Comparison of ENCODE assay signal across 2 cellular contexts in the genomic region with DNA sequence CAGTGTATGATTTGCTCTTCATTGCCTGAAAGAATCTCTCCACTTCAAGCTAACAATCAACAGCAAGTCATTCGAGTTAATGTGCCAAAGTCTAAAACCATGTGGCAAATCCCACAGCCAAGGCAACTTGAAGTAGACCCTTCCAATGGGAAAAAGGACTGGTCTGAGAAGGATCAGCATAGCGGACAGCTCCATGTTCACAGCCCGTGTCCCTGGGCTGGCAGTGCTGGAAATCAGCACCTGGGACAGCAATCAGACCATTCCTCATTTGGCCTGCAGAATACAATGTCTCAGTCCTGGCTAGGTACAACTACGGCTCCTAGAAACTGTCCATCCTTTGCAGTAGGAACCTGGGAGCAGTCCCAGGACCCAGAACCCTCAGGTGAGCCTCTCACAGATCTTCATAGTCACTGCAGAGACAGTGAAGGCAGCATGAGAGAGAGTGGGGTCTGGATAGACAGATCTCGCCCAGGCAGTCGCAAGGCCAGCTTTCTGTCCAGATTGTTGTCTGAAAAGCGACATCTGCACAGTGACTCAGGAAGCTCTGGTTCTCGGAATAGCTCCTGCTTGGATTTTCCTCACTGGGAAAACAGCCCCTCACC.
A peak's percentile ranks its signal among the peaks of the same experiment; 100 is the strongest.
TF ChIP-seq lines count a peak whose summit lies in the region.

No MANE protein-coding gene starts in this region.

TF ChIP-seq in Ishikawa, 13 proteins besides CTCF, POLR2A, EP300 and RAD21 (continued from another document):
- TF ChIP-seq, protein P1, sequence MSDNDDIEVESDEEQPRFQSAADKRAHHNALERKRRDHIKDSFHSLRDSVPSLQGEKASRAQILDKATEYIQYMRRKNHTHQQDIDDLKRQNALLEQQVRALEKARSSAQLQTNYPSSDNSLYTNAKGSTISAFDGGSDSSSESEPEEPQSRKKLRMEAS (IDR thresholded peaks at IDR 0.05): 0 out of 2 replicates have a peak, but pooled peaks have one; percentile 48
TF ChIP-seq in Ishikawa: peak in this region for 3.

TF ChIP-seq in K562, 482 proteins besides CTCF, POLR2A, EP300 and RAD21 (continued from another document and continues in another):
- TF ChIP-seq, protein P2, sequence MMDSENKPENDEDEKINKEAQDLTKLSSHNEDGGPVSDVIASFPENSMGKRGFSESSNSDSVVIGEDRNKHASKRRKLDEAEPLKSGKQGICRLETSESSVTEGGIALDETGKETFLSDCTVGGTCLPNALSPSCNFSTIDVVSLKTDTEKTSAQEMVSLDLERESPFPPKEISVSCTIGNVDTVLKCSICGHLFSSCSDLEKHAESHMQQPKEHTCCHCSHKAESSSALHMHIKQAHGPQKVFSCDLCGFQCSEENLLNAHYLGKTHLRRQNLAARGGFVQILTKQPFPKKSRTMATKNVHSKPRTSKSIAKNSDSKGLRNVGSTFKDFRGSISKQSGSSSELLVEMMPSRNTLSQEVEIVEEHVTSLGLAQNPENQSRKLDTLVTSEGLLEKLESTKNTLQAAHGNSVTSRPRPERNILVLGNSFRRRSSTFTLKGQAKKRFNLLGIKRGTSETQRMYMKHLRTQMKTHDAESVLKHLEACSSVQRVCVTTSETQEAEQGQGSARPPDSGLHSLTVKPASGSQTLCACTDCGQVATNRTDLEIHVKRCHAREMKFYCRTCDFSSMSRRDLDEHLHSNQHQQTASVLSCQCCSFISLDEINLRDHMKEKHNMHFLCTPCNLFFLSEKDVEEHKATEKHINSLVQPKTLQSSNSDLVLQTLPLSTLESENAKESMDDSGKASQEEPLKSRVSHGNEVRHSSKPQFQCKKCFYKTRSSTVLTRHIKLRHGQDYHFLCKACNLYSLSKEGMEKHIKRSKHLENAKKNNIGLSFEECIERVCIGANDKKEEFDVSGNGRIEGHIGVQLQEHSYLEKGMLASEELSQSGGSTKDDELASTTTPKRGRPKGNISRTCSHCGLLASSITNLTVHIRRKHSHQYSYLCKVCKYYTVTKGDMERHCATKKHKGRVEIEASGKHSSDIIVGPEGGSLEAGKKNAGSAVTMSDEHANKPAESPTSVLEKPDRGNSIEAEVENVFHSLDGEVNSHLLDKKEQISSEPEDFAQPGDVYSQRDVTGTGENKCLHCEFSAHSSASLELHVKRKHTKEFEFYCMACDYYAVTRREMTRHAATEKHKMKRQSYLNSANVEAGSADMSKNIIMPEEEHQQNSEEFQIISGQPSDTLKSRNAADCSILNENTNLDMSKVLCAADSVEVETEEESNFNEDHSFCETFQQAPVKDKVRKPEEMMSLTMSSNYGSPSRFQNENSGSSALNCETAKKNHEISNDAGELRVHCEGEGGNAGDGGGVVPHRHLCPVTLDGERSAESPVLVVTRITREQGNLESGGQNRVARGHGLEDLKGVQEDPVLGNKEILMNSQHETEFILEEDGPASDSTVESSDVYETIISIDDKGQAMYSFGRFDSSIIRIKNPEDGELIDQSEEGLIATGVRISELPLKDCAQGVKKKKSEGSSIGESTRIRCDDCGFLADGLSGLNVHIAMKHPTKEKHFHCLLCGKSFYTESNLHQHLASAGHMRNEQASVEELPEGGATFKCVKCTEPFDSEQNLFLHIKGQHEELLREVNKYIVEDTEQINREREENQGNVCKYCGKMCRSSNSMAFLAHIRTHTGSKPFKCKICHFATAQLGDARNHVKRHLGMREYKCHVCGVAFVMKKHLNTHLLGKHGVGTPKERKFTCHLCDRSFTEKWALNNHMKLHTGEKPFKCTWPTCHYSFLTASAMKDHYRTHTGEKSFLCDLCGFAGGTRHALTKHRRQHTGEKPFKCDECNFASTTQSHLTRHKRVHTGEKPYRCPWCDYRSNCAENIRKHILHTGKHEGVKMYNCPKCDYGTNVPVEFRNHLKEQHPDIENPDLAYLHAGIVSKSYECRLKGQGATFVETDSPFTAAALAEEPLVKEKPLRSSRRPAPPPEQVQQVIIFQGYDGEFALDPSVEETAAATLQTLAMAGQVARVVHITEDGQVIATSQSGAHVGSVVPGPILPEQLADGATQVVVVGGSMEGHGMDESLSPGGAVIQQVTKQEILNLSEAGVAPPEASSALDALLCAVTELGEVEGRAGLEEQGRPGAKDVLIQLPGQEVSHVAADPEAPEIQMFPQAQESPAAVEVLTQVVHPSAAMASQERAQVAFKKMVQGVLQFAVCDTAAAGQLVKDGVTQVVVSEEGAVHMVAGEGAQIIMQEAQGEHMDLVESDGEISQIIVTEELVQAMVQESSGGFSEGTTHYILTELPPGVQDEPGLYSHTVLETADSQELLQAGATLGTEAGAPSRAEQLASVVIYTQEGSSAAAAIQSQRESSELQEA (IDR thresholded peaks at IDR 0.05; ENCODE audit: low read depth): no peak
- TF ChIP-seq SMAD2 (IDR thresholded peaks at IDR 0.05; ENCODE audit: low read depth, low read length) (no peak), PHB2 (IDR thresholded peaks at IDR 0.05; ENCODE audit: low read depth) (no peak), ZNF224 (CRISPR knock-in tag; IDR thresholded peaks at IDR 0.05) (peak; percentile 41; the same call in 1 of the 2 replicates), CXXC5 (CRISPR knock-in tag; IDR thresholded peaks at IDR 0.05) (peak; percentile 21; the same call in 1 of the 2 replicates), RBM15 (IDR thresholded peaks at IDR 0.05; ENCODE audit: insufficient read depth, low read length) (no peak), OTX1 (CRISPR knock-in tag; IDR thresholded peaks at IDR 0.05) (no peak), WHSC1 (IDR thresholded peaks at IDR 0.05; ENCODE audit: low read length) (no peak), ZNF232 (CRISPR knock-in tag; IDR thresholded peaks at IDR 0.05) (peak; percentile 80; the same call in 1 of the 2 replicates), RCOR1 (IDR thresholded peaks at IDR 0.05; ENCODE audit: borderline replicate concordance in 1 of 2, low read depth in 2 of 2, low read length in 2 of 2) (peak in 1 of 2 experiments; percentile 66; a peak in 1 of 4 replicates), ELF1 (tag; IDR thresholded peaks at IDR 0.05) (no peak), MIER1 (IDR thresholded peaks at IDR 0.05; ENCODE audit: low read depth) (peak; percentile 97), DMBX1 (CRISPR knock-in tag; IDR thresholded peaks at IDR 0.05; ENCODE audit: borderline replicate concordance) (peak; percentile 48; the same call in 1 of the 2 replicates), TEAD1 (CRISPR knock-in tag; IDR thresholded peaks at IDR 0.05) (peak in 1 of 2 experiments; percentile 71; a peak in 1 of 4 replicates), RBBP5 (IDR thresholded peaks at IDR 0.05; ENCODE audit: borderline replicate concordance, insufficient read depth, low read length, poor library complexity, severe bottlenecking) (no peak), ZNF830 (CRISPR knock-in tag; IDR thresholded peaks at IDR 0.05) (no peak), HLTF (IDR thresholded peaks at IDR 0.05) (no peak), ZFX (CRISPR knock-in tag; IDR thresholded peaks at IDR 0.05) (no peak), ILF3 (IDR thresholded peaks at IDR 0.05; ENCODE audit: borderline replicate concordance) (no peak), GABPB1 (CRISPR knock-in tag; IDR thresholded peaks at IDR 0.05) (peak; percentile 63; the same call in 1 of the 2 replicates)
- TF ChIP-seq, protein P3, sequence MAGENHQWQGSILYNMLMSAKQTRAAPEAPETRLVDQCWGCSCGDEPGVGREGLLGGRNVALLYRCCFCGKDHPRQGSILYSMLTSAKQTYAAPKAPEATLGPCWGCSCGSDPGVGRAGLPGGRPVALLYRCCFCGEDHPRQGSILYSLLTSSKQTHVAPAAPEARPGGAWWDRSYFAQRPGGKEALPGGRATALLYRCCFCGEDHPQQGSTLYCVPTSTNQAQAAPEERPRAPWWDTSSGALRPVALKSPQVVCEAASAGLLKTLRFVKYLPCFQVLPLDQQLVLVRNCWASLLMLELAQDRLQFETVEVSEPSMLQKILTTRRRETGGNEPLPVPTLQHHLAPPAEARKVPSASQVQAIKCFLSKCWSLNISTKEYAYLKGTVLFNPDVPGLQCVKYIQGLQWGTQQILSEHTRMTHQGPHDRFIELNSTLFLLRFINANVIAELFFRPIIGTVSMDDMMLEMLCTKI (IDR thresholded peaks at IDR 0.05; ENCODE audit: partially characterized antibody): no peak
- TF ChIP-seq, protein P4, sequence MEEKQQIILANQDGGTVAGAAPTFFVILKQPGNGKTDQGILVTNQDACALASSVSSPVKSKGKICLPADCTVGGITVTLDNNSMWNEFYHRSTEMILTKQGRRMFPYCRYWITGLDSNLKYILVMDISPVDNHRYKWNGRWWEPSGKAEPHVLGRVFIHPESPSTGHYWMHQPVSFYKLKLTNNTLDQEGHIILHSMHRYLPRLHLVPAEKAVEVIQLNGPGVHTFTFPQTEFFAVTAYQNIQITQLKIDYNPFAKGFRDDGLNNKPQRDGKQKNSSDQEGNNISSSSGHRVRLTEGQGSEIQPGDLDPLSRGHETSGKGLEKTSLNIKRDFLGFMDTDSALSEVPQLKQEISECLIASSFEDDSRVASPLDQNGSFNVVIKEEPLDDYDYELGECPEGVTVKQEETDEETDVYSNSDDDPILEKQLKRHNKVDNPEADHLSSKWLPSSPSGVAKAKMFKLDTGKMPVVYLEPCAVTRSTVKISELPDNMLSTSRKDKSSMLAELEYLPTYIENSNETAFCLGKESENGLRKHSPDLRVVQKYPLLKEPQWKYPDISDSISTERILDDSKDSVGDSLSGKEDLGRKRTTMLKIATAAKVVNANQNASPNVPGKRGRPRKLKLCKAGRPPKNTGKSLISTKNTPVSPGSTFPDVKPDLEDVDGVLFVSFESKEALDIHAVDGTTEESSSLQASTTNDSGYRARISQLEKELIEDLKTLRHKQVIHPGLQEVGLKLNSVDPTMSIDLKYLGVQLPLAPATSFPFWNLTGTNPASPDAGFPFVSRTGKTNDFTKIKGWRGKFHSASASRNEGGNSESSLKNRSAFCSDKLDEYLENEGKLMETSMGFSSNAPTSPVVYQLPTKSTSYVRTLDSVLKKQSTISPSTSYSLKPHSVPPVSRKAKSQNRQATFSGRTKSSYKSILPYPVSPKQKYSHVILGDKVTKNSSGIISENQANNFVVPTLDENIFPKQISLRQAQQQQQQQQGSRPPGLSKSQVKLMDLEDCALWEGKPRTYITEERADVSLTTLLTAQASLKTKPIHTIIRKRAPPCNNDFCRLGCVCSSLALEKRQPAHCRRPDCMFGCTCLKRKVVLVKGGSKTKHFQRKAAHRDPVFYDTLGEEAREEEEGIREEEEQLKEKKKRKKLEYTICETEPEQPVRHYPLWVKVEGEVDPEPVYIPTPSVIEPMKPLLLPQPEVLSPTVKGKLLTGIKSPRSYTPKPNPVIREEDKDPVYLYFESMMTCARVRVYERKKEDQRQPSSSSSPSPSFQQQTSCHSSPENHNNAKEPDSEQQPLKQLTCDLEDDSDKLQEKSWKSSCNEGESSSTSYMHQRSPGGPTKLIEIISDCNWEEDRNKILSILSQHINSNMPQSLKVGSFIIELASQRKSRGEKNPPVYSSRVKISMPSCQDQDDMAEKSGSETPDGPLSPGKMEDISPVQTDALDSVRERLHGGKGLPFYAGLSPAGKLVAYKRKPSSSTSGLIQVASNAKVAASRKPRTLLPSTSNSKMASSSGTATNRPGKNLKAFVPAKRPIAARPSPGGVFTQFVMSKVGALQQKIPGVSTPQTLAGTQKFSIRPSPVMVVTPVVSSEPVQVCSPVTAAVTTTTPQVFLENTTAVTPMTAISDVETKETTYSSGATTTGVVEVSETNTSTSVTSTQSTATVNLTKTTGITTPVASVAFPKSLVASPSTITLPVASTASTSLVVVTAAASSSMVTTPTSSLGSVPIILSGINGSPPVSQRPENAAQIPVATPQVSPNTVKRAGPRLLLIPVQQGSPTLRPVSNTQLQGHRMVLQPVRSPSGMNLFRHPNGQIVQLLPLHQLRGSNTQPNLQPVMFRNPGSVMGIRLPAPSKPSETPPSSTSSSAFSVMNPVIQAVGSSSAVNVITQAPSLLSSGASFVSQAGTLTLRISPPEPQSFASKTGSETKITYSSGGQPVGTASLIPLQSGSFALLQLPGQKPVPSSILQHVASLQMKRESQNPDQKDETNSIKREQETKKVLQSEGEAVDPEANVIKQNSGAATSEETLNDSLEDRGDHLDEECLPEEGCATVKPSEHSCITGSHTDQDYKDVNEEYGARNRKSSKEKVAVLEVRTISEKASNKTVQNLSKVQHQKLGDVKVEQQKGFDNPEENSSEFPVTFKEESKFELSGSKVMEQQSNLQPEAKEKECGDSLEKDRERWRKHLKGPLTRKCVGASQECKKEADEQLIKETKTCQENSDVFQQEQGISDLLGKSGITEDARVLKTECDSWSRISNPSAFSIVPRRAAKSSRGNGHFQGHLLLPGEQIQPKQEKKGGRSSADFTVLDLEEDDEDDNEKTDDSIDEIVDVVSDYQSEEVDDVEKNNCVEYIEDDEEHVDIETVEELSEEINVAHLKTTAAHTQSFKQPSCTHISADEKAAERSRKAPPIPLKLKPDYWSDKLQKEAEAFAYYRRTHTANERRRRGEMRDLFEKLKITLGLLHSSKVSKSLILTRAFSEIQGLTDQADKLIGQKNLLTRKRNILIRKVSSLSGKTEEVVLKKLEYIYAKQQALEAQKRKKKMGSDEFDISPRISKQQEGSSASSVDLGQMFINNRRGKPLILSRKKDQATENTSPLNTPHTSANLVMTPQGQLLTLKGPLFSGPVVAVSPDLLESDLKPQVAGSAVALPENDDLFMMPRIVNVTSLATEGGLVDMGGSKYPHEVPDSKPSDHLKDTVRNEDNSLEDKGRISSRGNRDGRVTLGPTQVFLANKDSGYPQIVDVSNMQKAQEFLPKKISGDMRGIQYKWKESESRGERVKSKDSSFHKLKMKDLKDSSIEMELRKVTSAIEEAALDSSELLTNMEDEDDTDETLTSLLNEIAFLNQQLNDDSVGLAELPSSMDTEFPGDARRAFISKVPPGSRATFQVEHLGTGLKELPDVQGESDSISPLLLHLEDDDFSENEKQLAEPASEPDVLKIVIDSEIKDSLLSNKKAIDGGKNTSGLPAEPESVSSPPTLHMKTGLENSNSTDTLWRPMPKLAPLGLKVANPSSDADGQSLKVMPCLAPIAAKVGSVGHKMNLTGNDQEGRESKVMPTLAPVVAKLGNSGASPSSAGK (IDR thresholded peaks at IDR 0.05): no peak
- TF ChIP-seq, protein P5, sequence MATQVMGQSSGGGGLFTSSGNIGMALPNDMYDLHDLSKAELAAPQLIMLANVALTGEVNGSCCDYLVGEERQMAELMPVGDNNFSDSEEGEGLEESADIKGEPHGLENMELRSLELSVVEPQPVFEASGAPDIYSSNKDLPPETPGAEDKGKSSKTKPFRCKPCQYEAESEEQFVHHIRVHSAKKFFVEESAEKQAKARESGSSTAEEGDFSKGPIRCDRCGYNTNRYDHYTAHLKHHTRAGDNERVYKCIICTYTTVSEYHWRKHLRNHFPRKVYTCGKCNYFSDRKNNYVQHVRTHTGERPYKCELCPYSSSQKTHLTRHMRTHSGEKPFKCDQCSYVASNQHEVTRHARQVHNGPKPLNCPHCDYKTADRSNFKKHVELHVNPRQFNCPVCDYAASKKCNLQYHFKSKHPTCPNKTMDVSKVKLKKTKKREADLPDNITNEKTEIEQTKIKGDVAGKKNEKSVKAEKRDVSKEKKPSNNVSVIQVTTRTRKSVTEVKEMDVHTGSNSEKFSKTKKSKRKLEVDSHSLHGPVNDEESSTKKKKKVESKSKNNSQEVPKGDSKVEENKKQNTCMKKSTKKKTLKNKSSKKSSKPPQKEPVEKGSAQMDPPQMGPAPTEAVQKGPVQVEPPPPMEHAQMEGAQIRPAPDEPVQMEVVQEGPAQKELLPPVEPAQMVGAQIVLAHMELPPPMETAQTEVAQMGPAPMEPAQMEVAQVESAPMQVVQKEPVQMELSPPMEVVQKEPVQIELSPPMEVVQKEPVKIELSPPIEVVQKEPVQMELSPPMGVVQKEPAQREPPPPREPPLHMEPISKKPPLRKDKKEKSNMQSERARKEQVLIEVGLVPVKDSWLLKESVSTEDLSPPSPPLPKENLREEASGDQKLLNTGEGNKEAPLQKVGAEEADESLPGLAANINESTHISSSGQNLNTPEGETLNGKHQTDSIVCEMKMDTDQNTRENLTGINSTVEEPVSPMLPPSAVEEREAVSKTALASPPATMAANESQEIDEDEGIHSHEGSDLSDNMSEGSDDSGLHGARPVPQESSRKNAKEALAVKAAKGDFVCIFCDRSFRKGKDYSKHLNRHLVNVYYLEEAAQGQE (CRISPR knock-in tag; IDR thresholded peaks at IDR 0.05; ENCODE audit: low read depth): peak; percentile 95
- TF ChIP-seq, protein P6, sequence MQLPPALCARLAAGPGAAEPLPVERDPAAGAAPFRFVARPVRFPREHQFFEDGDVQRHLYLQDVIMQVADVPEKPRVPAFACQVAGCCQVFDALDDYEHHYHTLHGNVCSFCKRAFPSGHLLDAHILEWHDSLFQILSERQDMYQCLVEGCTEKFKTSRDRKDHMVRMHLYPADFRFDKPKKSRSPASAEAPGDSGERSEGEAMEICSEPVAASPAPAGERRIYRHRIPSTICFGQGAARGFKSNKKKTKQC (CRISPR knock-in tag; IDR thresholded peaks at IDR 0.05): peak; percentile 90; the same call in 1 of the 2 replicates
